In the genomic region with DNA sequence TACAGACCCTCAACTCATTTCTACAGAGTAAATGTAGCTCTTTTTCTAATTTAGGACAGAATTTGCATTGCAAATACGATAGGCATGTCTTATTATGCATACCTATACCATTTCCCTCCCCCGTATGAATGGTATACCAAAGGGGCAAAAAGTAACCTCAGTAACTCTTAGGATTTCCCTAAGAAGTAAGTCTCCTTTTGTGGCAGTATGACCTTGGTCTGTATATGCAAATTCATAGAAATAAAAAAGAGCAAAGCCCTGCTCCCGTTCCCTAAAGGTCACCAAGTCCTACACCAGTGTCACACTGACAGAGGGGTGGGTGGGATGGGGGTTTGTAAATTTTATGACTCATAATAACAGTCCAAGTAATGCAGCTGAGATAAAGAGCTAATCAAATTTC, we compare ENCODE assay signal across 19 cellular contexts.
DNase-seq lines count a peak whose midpoint lies in the region; ATAC-seq and TF ChIP-seq lines count a peak whose summit lies in the region.
"Had no signal": no experiment of that assay in that cellular context is flagged by ENCODE, and none has a peak within 500 bp of the region (broad histone marks: within the 10 kb centered on the region; RNA-seq: fewer than 3 reads in every experiment).

No MANE protein-coding gene starts in this region.

- no peak for TF ChIP-seq CTCF in hepatocyte (IDR thresholded peaks at IDR 0.05; ENCODE audit: poor library complexity)

- H4K12ac ChIP-seq in trophoblast cell (ENCODE audit: low read depth, low read length) = no peak overlapping the region

- H3K79me2 ChIP-seq in trophoblast cell (ENCODE audit: control insufficient read depth, insufficient read depth, low read length, poor library complexity) = no peaks in the 10 kb centered on the region
- H3K79me2 ChIP-seq in hepatocyte = no peaks in the 10 kb centered on the region

- peak; percentile 46 for ATAC-seq in stimulated activated naive CD8-positive, alpha-beta T cell treated with anti-CD3 and anti-CD28 coated beads, Interleukin-15, Interleukin-2, amounts not matched to agents 100 U/mL and 50 U/mL, for 24 hours
- ATAC-seq in stimulated activated naive CD8-positive, alpha-beta T cell treated with anti-CD3 and anti-CD28 coated beads, Interleukin-15, amount 100 ng/mL, for 72 hours = no peak
- ATAC-seq in left cardiac atrium = no peak
- ATAC-seq: A549; CD8-positive, alpha-beta T cell had no signal

- H3K9me3 Mint-ChIP-seq in stimulated activated naive CD8-positive, alpha-beta T cell treated with anti-CD3 and anti-CD28 coated beads, Interleukin-15, amount 100 ng/mL, for 72 hours = no peaks in the 10 kb centered on the region
- H3K9me3 Mint-ChIP-seq: CD4-positive, alpha-beta T cell; CD8-positive, alpha-beta T cell had no signal

- H3K27ac ChIP-seq in trophoblast cell (ENCODE audit: low read depth, low read length) (no peak overlapping the region), hepatocyte (no peak overlapping the region)
- H3K27ac ChIP-seq: A549; BLaER1 treated with 17β-estradiol and CSF1 and Interleukin-3, amounts not matched to agents 10 nM and 100 nM; C4-2B had no signal

- H3K9ac ChIP-seq in trophoblast cell (ENCODE audit: low read length) = no peak overlapping the region
- H3K9ac ChIP-seq: BLaER1 treated with 17β-estradiol and CSF1 and Interleukin-3, amounts not matched to agents 10 nM and 100 nM had no signal

- WGBS in trophoblast cell (ENCODE audit: extremely low coverage, insufficient coverage, insufficient read length) = no CpG with 5 or more reads among the region's 3 CpGs
- 87% methylated on average over 3 of the region's 3 CpGs for WGBS in hepatocyte (ENCODE audit: low lambda C conversion rate, missing lambda C conversion rate)

- peaks cover 2% of the 10 kb centered on the region for H3K79me1 ChIP-seq in trophoblast cell (ENCODE audit: low read length)

- H2AFZ ChIP-seq in trophoblast cell (ENCODE audit: insufficient read depth, low read length, poor library complexity) (no peak overlapping the region), hepatocyte (no peak overlapping the region)

- no peaks in the 10 kb centered on the region for H3K27me3 Mint-ChIP-seq in stimulated activated naive CD8-positive, alpha-beta T cell treated with anti-CD3 and anti-CD28 coated beads, Interleukin-15, amount 100 ng/mL, for 72 hours

- H3K4me3 ChIP-seq in trophoblast cell (ENCODE audit: low read depth, low read length) = no peak overlapping the region
- H3K4me3 ChIP-seq in hepatocyte = no peak overlapping the region
- H3K4me3 ChIP-seq: A549; BLaER1 treated with 17β-estradiol and CSF1 and Interleukin-3, amounts not matched to agents 10 nM and 100 nM had no signal

- H2BK120ac ChIP-seq in trophoblast cell (ENCODE audit: insufficient read depth, low read length, poor library complexity) = peak overlapping the region; percentile 63

- no peaks in the 10 kb centered on the region for H3K9me3 ChIP-seq in trophoblast cell (ENCODE audit: insufficient read depth, low read depth, low read length)
- H3K9me3 ChIP-seq in hepatocyte (ENCODE audit: low read depth) = no peaks in the 10 kb centered on the region
- H3K9me3 ChIP-seq: A549; BLaER1 treated with 17β-estradiol and CSF1 and Interleukin-3, amounts not matched to agents 10 nM and 100 nM had no signal

- no peak overlapping the region for H2BK12ac ChIP-seq in trophoblast cell (ENCODE audit: low read length)

- no peaks in the 10 kb centered on the region for H3K36me3 ChIP-seq in trophoblast cell (ENCODE audit: control insufficient read depth in 1 of 2, insufficient read depth in 2 of 2, low read length in 2 of 2)
- H3K36me3 ChIP-seq in hepatocyte (replicated peaks; ENCODE audit: insufficient read depth, low read depth) = no peaks in the 10 kb centered on the region
- H3K36me3 ChIP-seq: BLaER1 treated with 17β-estradiol and CSF1 and Interleukin-3, amounts not matched to agents 10 nM and 100 nM had no signal

- H3K4me2 ChIP-seq in trophoblast cell (ENCODE audit: low read length) = no peak overlapping the region
- no peak overlapping the region for H3K4me2 ChIP-seq in hepatocyte
- H3K4me2 ChIP-seq: A549; BLaER1 treated with 17β-estradiol and CSF1 and Interleukin-3, amounts not matched to agents 10 nM and 100 nM had no signal

- peaks cover 0 to 12% of the 10 kb centered on the region in 2 experiments for H3K4me1 ChIP-seq in trophoblast cell (ENCODE audit: control insufficient read depth in 1 of 2, insufficient read depth in 2 of 2, low read length in 2 of 2)
- no peaks in the 10 kb centered on the region for H3K4me1 ChIP-seq in hepatocyte (ENCODE audit: insufficient read depth)
- H3K4me1 ChIP-seq: BLaER1 treated with 17β-estradiol and CSF1 and Interleukin-3, amounts not matched to agents 10 nM and 100 nM had no signal

- H3K14ac ChIP-seq in trophoblast cell (ENCODE audit: low read length) = no peak overlapping the region

- DNase-seq in stimulated activated naive CD8-positive, alpha-beta T cell treated with anti-CD3 and anti-CD28 coated beads, Interleukin-15, Interleukin-2, amounts not matched to agents 100 U/mL and 50 U/mL, for 24 hours = no peak
- DNase-seq in stimulated activated naive CD8-positive, alpha-beta T cell treated with anti-CD3 and anti-CD28 coated beads, Interleukin-15, amount 100 ng/mL, for 72 hours = no peak
- DNase-seq in NCI-H526 (lab: John Stamatoyannopoulos, UW) (peak; percentile 67 to 68), trophoblast cell (no peak), A172 (ENCODE audit: low spot score) (no peak), left cardiac atrium (no peak), hepatocyte (ENCODE audit: low spot score) (no peak)
- DNase-seq: 8988T; AML-193; Caco-2; Calu3; CD4-positive, alpha-beta T cell; CD8-positive, alpha-beta T cell; DMS79 treated with DMSO at 0.1 percent for 48 hours; GF-D8 had no signal

- H3K23ac ChIP-seq in trophoblast cell (ENCODE audit: low read length) = no peak overlapping the region

- H3K27me3 ChIP-seq in trophoblast cell (ENCODE audit: insufficient read depth, low read length) = no peaks in the 10 kb centered on the region
- H3K27me3 ChIP-seq in hepatocyte = no peaks in the 10 kb centered on the region
- H3K27me3 ChIP-seq: BLaER1 treated with 17β-estradiol and CSF1 and Interleukin-3, amounts not matched to agents 10 nM and 100 nM had no signal

- H4K8ac ChIP-seq in trophoblast cell (ENCODE audit: low read depth, low read length) = no peak overlapping the region

- H2BK5ac ChIP-seq in trophoblast cell (ENCODE audit: low read depth, low read length, poor library complexity) = no peak overlapping the region

- no peak overlapping the region for H3K27ac Mint-ChIP-seq in stimulated activated naive CD8-positive, alpha-beta T cell treated with anti-CD3 and anti-CD28 coated beads, Interleukin-15, amount 100 ng/mL, for 72 hours
- H3K27ac Mint-ChIP-seq: B cell; CD4-positive, alpha-beta T cell; CD8-positive, alpha-beta T cell had no signal

- H3K4me3 Mint-ChIP-seq in stimulated activated naive CD8-positive, alpha-beta T cell treated with anti-CD3 and anti-CD28 coated beads, Interleukin-15, amount 100 ng/mL, for 72 hours = no peak overlapping the region
- H3K4me3 Mint-ChIP-seq: B cell; CD4-positive, alpha-beta T cell; CD8-positive, alpha-beta T cell had no signal

- H3K9me2 ChIP-seq in hepatocyte (replicated peaks; ENCODE audit: insufficient read depth) = no peaks in the 10 kb centered on the region

- H3K4ac ChIP-seq in trophoblast cell (ENCODE audit: low read depth, low read length) = no peak overlapping the region

- no peaks in the 10 kb centered on the region for H4K20me1 ChIP-seq in hepatocyte (ENCODE audit: insufficient read depth, poor library complexity, severe bottlenecking)
- H4K20me1 ChIP-seq: BLaER1 treated with 17β-estradiol and CSF1 and Interleukin-3, amounts not matched to agents 10 nM and 100 nM had no signal

- no peaks in the 10 kb centered on the region for H3K4me1 Mint-ChIP-seq in stimulated activated naive CD8-positive, alpha-beta T cell treated with anti-CD3 and anti-CD28 coated beads, Interleukin-15, amount 100 ng/mL, for 72 hours
- H3K4me1 Mint-ChIP-seq: B cell had no signal

- no peak overlapping the region for H2AK5ac ChIP-seq in trophoblast cell (ENCODE audit: low read length)

- intact Hi-C loops in left cardiac atrium (cut with DNase I) = no loop called here

- no peak overlapping the region for H4K91ac ChIP-seq in trophoblast cell (ENCODE audit: low read depth, low read length)

- no peak overlapping the region for H3K18ac ChIP-seq in trophoblast cell (ENCODE audit: low read length)

Comparison
In these comparisons a context has a peak if more than half of its experiments do, and no peak if none do; other contexts are left out.
1. DNase-seq: peak in NCI-H526 (2 of 2); none in stimulated activated naive CD8-positive, alpha-beta T cell treated with anti-CD3 and anti-CD28 coated beads, Interleukin-15, Interleukin-2, amounts not matched to agents 100 U/mL and 50 U/mL, for 24 hours (single experiment), stimulated activated naive CD8-positive, alpha-beta T cell treated with anti-CD3 and anti-CD28 coated beads, Interleukin-15, amount 100 ng/mL, for 72 hours (0 of 2), trophoblast cell (0 of 2), A172 (single experiment), left cardiac atrium (single experiment) and hepatocyte (single experiment).